12 cellular contexts compared by ENCODE assay signal in the genomic region with DNA sequence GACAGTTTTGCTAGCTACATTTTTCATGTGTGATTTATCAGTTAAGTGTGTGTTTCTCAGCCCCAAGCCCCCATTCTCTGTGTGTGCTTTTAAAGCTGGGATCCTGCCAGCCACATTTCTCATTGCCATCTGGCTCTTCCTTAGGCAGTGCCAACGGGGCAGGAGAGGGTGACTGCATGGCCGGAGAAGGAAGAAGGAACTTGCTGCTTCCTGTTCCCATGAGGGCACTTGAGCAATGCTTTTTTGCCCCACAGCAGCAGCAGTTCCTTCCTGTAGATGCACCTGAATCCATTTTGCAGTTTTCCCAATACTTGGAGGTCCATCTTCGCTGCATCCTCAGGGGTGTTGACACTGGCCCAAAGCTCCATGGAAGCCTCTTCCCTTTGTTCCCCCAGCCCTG. TPM values are rescaled to one million over a fixed set of nuclear protein-coding genes. Genes with fewer than 3 reads are reported as not detected.
DNase-seq lines count a peak whose midpoint lies in the region; ATAC-seq lines count a peak whose summit lies in the region.
"Had no signal": no experiment of that assay in that cellular context is flagged by ENCODE, and none has a peak within 500 bp of the region (broad histone marks: within the 10 kb centered on the region; RNA-seq: fewer than 3 reads in every experiment).

No MANE protein-coding gene starts in this region.

- no peak overlapping the region for H4K91ac ChIP-seq in trophoblast cell (ENCODE audit: low read depth, low read length)

- no peak overlapping the region for H2BK12ac ChIP-seq in trophoblast cell (ENCODE audit: low read length)

- peak overlapping the region; percentile 21 for H3K4ac ChIP-seq in trophoblast cell (ENCODE audit: low read depth, low read length)

- no peak overlapping the region for H3K4me3 ChIP-seq in trophoblast cell (ENCODE audit: low read depth, low read length)
- H3K4me3 ChIP-seq: smooth muscle cell, uterus had no signal

- H3K4me1 ChIP-seq in trophoblast cell (ENCODE audit: control insufficient read depth in 1 of 2, insufficient read depth in 2 of 2, low read length in 2 of 2), result peaks cover 8 to 13% of the 10 kb centered on the region in 2 experiments

- no peak overlapping the region for H2BK5ac ChIP-seq in trophoblast cell (ENCODE audit: low read depth, low read length, poor library complexity)

- no peak overlapping the region for H4K12ac ChIP-seq in trophoblast cell (ENCODE audit: low read depth, low read length)

- no peak overlapping the region for H3K9ac ChIP-seq in trophoblast cell (ENCODE audit: low read length)

- no peak overlapping the region for H3K27ac ChIP-seq in trophoblast cell (ENCODE audit: low read depth, low read length)
- H3K27ac ChIP-seq: 22Rv1, uterus had no signal

- H3K18ac ChIP-seq in trophoblast cell (ENCODE audit: low read length), result peak overlapping the region; percentile 29

- peak overlapping the region; percentile 42 for H3K4me3 Mint-ChIP-seq in dendritic cell treated with granulocyte-macrophage colony-stimulating factor and Interleukin-4, amounts not matched to agents 40 ng/mL and 50 ng/mL, for 4 days

- H3K9me3 Mint-ChIP-seq in dendritic cell treated with granulocyte-macrophage colony-stimulating factor and Interleukin-4, amounts not matched to agents 40 ng/mL and 50 ng/mL, for 4 days, result no peaks in the 10 kb centered on the region

- no peak overlapping the region for H2AFZ ChIP-seq in trophoblast cell (ENCODE audit: insufficient read depth, low read length, poor library complexity)

- H3K23ac ChIP-seq in trophoblast cell (ENCODE audit: low read length), result no peak overlapping the region

- H3K4me1 Mint-ChIP-seq in dendritic cell treated with granulocyte-macrophage colony-stimulating factor and Interleukin-4, amounts not matched to agents 40 ng/mL and 50 ng/mL, for 4 days (ENCODE audit: low read depth), result peaks cover 84% of the 10 kb centered on the region

- H2AK5ac ChIP-seq in trophoblast cell (ENCODE audit: low read length), result no peak overlapping the region

- no peak overlapping the region for H3K14ac ChIP-seq in trophoblast cell (ENCODE audit: low read length)

- DNase-seq in DMS53 (lab: John Stamatoyannopoulos, UW), result peak; percentile 4
- DNase-seq in DMS53 treated with DMSO at 0.1 percent for 48 hours (lab: John Stamatoyannopoulos, UW; ENCODE audit: unreplicated experiment), result no peak
- peak; percentile 90 for DNase-seq in NCI-H69 (lab: John Stamatoyannopoulos, UW)
- no peak for DNase-seq in trophoblast cell
- DNase-seq in DMS114 treated with DMSO at 0.1 percent for 48 hours (lab: John Stamatoyannopoulos, UW; ENCODE audit: unreplicated experiment), result no peak
- DNase-seq in SW 1271 (lab: John Stamatoyannopoulos, UW), result no peak
- DNase-seq: uterus had no signal

- WGBS in trophoblast cell (ENCODE audit: extremely low coverage, insufficient coverage, insufficient read length), result no CpG with 5 or more reads among the region's 3 CpGs

- intact Hi-C loops in dendritic cell treated with granulocyte-macrophage colony-stimulating factor and Interleukin-4, amounts not matched to agents 40 ng/mL and 50 ng/mL, for 4 days (cut with micrococcal nuclease), result loop anchor here (5.0 kb wide), 1 partner anchor 688 kb away; no protein-coding TSS in a partner anchor

- H3K79me2 ChIP-seq in trophoblast cell (ENCODE audit: control insufficient read depth, insufficient read depth, low read length, poor library complexity), result peaks cover 1% of the 10 kb centered on the region

- no peaks in the 10 kb centered on the region for H3K27me3 ChIP-seq in trophoblast cell (ENCODE audit: insufficient read depth, low read length)
- H3K27me3 ChIP-seq: uterus had no signal

- no peak for ATAC-seq in GM19467 (IDR thresholded peaks at IDR 0.05; ENCODE audit: unreplicated experiment)
- ATAC-seq: Panc1 had no signal

- H2BK120ac ChIP-seq in trophoblast cell (ENCODE audit: insufficient read depth, low read length, poor library complexity), result no peak overlapping the region

- peaks cover 35% of the 10 kb centered on the region for H3K36me3 Mint-ChIP-seq in dendritic cell treated with granulocyte-macrophage colony-stimulating factor and Interleukin-4, amounts not matched to agents 40 ng/mL and 50 ng/mL, for 4 days (ENCODE audit: low read depth)

- no peak overlapping the region for H3K4me2 ChIP-seq in trophoblast cell (ENCODE audit: low read length)
- H3K4me2 ChIP-seq: smooth muscle cell had no signal

- peaks cover 0 to 6% of the 10 kb centered on the region in 2 experiments for H3K36me3 ChIP-seq in trophoblast cell (ENCODE audit: control insufficient read depth in 1 of 2, insufficient read depth in 2 of 2, low read length in 2 of 2)
- H3K36me3 ChIP-seq: uterus had no signal

- H3K27me3 Mint-ChIP-seq in dendritic cell treated with granulocyte-macrophage colony-stimulating factor and Interleukin-4, amounts not matched to agents 40 ng/mL and 50 ng/mL, for 4 days, result no peaks in the 10 kb centered on the region

- H4K8ac ChIP-seq in trophoblast cell (ENCODE audit: low read depth, low read length), result no peak overlapping the region

- peak overlapping the region; percentile 83 for H3K27ac Mint-ChIP-seq in dendritic cell treated with granulocyte-macrophage colony-stimulating factor and Interleukin-4, amounts not matched to agents 40 ng/mL and 50 ng/mL, for 4 days

- no peaks in the 10 kb centered on the region for H3K9me3 ChIP-seq in trophoblast cell (ENCODE audit: insufficient read depth, low read depth, low read length)
- H3K9me3 ChIP-seq: uterus had no signal

- no peaks in the 10 kb centered on the region for H3K79me1 ChIP-seq in trophoblast cell (ENCODE audit: low read length)

RNA-seq across cellular contexts. Expression of a gene that starts 37.5 kb away (rescaled TPM):
- polyA plus RNA-seq in trophoblast cell (2013), result 8.2 and 9.3 TPM in 2 replicates

Comparison
In these comparisons a context has a peak if more than half of its experiments do, and no peak if none do; other contexts are left out.
1. DNase-seq: peak in DMS53 (single experiment) and NCI-H69 (single experiment); none in DMS53 treated with DMSO at 0.1 percent for 48 hours (single experiment), trophoblast cell (0 of 2), DMS114 treated with DMSO at 0.1 percent for 48 hours (single experiment) and SW 1271 (0 of 2).